Comparison of ENCODE assay signal across 20 cellular contexts in the genomic region with DNA sequence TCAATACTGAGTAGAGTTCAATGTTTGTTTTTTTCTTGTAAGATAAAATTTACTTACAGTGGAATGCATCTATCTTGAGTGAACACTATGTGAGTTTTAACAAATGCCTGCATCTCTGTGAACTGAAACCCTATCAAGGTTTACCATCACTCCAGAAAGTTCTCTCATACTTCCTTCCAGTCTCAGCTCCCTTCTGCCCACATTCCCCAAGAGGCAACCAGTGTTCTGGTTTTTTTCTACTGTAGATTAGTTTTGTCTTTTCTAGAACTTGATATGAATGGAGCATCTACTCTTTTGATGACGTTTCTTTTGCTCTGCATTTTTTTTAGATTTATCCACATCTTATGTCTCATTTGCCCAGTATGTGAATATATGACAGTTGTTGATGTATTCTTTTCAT. TPM values are rescaled to one million over a fixed set of nuclear protein-coding genes. Genes with fewer than 3 reads are reported as not detected.
DNase-seq lines count a peak whose midpoint lies in the region; ATAC-seq, FAIRE-seq and TF ChIP-seq lines count a peak whose summit lies in the region.
"Had no signal": no experiment of that assay in that cellular context is flagged by ENCODE, and none has a peak within 500 bp of the region (broad histone marks: within the 10 kb centered on the region; RNA-seq: fewer than 3 reads in every experiment).

No MANE protein-coding gene starts in this region.

- H3K36me3 Mint-ChIP-seq in CD8-positive, alpha-beta memory T cell: peaks cover 5 to 81% (median 19%) of the 10 kb centered on the region in 3 donors

- peaks cover 28 to 68% of the 10 kb centered on the region in 2 experiments for H3K36me3 ChIP-seq in SK-N-SH (replicated peaks in 1 of 2; ENCODE audit: control insufficient read depth in 1 of 2, insufficient read depth in 2 of 2, low read length in 1 of 2)
- H3K36me3 ChIP-seq in CD8-positive, alpha-beta memory T cell (ENCODE audit: insufficient read depth, low read length): peaks cover 7% of the 10 kb centered on the region
- peaks cover 4 to 14% of the 10 kb centered on the region in 2 experiments; a peak in 3 of 4 replicates for H3K36me3 ChIP-seq in GM12878 (ENCODE audit: control insufficient read depth in 2 of 2, insufficient read depth in 2 of 2, low read length in 1 of 2)
- peaks cover 26 to 28% of the 10 kb centered on the region in 2 experiments for H3K36me3 ChIP-seq in trophoblast cell (ENCODE audit: control insufficient read depth in 1 of 2, insufficient read depth in 2 of 2, low read length in 2 of 2)

- no peak overlapping the region for H4K91ac ChIP-seq in trophoblast cell (ENCODE audit: low read depth, low read length)

- no peak overlapping the region for H3K4ac ChIP-seq in trophoblast cell (ENCODE audit: low read depth, low read length)

- no peak overlapping the region for H3K9ac ChIP-seq in SK-N-SH
- H3K9ac ChIP-seq in GM12878 (ENCODE audit: control insufficient read depth, insufficient read depth, low read length): no peak overlapping the region
- no peak overlapping the region for H3K9ac ChIP-seq in trophoblast cell (ENCODE audit: low read length)

- H3K4me2 ChIP-seq in SK-N-SH (no peak overlapping the region), GM12878 (ENCODE audit: control insufficient read depth, insufficient read depth) (no peak overlapping the region), trophoblast cell (ENCODE audit: low read length) (no peak overlapping the region)
- H3K4me2 ChIP-seq: GM23338 had no signal

- intact Hi-C loops in GM12878 (cut with micrococcal nuclease; ENCODE audit: unreplicated experiment): no loop called here

- ATAC-seq in SK-N-SH treated with all-trans-retinoic acid at 6 μM for 48 hours: peak; percentile 75
- ATAC-seq in GM12878: peak; percentile 32
- ATAC-seq: CD8-positive, alpha-beta T cell; GM23338; Right ventricle myocardium inferior had no signal

- no peak overlapping the region for H4K12ac ChIP-seq in trophoblast cell (ENCODE audit: low read depth, low read length)

- no peak overlapping the region for H3K23ac ChIP-seq in trophoblast cell (ENCODE audit: low read length)

- H3K79me1 ChIP-seq in trophoblast cell (ENCODE audit: low read length): no peaks in the 10 kb centered on the region

- no peaks in the 10 kb centered on the region for H3K27me3 ChIP-seq in SK-N-SH (ENCODE audit: insufficient read depth)
- no peaks in the 10 kb centered on the region for H3K27me3 ChIP-seq in CD8-positive, alpha-beta memory T cell (ENCODE audit: insufficient read depth, low read length, poor library complexity, severe bottlenecking)
- H3K27me3 ChIP-seq in GM12878 (replicated peaks in 1 of 2; ENCODE audit: control insufficient read depth in 2 of 2, insufficient read depth in 2 of 2, low read length in 1 of 2): no peaks in the 10 kb centered on the region
- no peaks in the 10 kb centered on the region for H3K27me3 ChIP-seq in trophoblast cell (ENCODE audit: insufficient read depth, low read length)

- DNase-seq in SK-N-SH (no peak), GM12878 (ENCODE audit: low read depth, low spot score) (no peak), trophoblast cell (peak; percentile 39 to 71), DMS153 (lab: John Stamatoyannopoulos, UW) (no peak), kidney tubule cell (ENCODE audit: low spot score) (no peak), NOMO-1 (lab: John Stamatoyannopoulos, UW; ENCODE audit: unreplicated experiment in 2 of 2) (no peak)
- DNase-seq in CD8-positive, alpha-beta memory T cell: no peak
- DNase-seq: AML-193; CD8-positive, alpha-beta T cell; HCEC 1CT; Kasumi-1; NCI-H1105; NCI-H2081; NCI-H446 treated with DMSO at 0.1 percent for 48 hours; NCI-H69 had no signal

- peaks cover 0 to 2% of the 10 kb centered on the region in 2 donors for H3K27me3 Mint-ChIP-seq in CD8-positive, alpha-beta memory T cell

- in situ Hi-C loops in GM12878 (cut with MboI): no loop called here

- no peak for TF ChIP-seq POLR2A in GM12878 (IDR thresholded peaks at IDR 0.05; ENCODE audit: low read depth, low read length)

- no peak overlapping the region for H3K27ac ChIP-seq in SK-N-SH (ENCODE audit: low read depth in 2 of 2, low read length in 1 of 2)
- H3K27ac ChIP-seq in CD8-positive, alpha-beta memory T cell (ENCODE audit: low read depth, low read length): no peak overlapping the region
- no peak overlapping the region; the same call in 1 of the 2 replicates for H3K27ac ChIP-seq in GM12878 (ENCODE audit: control insufficient read depth, insufficient read depth)
- H3K27ac ChIP-seq in trophoblast cell (ENCODE audit: low read depth, low read length): no peak overlapping the region
- H3K27ac ChIP-seq: 22Rv1 had no signal

- H3F3A ChIP-seq in SK-N-SH (replicated peaks; ENCODE audit: insufficient read depth): no peaks in the 10 kb centered on the region

- H3K27ac Mint-ChIP-seq in CD8-positive, alpha-beta memory T cell: peak overlapping the region in 5 of 8 donors; percentile 25 to 72 (median 60)
- H3K27ac Mint-ChIP-seq: GM23338 had no signal

- no peak overlapping the region for H2AFZ ChIP-seq in SK-N-SH (ENCODE audit: low read depth)
- no peak overlapping the region for H2AFZ ChIP-seq in GM12878 (ENCODE audit: control insufficient read depth, low read depth, low read length)
- no peak overlapping the region for H2AFZ ChIP-seq in trophoblast cell (ENCODE audit: insufficient read depth, low read length, poor library complexity)
- H2AFZ ChIP-seq: GM23338 had no signal

- H2BK120ac ChIP-seq in trophoblast cell (ENCODE audit: insufficient read depth, low read length, poor library complexity): no peak overlapping the region

- peaks cover 39 to 57% (median 50%) of the 10 kb centered on the region in 3 donors for H3K4me1 Mint-ChIP-seq in CD8-positive, alpha-beta memory T cell
- H3K4me1 Mint-ChIP-seq: GM23338 had no signal

- CTCF ChIA-PET in SK-N-SH (lab: Yijun Ruan, JAX) (interaction anchor here (1.0 to 1.1 kb wide), 3 partner anchors 10 to 36 kb away, joined by 3 read pairs; no protein-coding TSS in a partner anchor), GM12878 (lab: Yijun Ruan, JAX) (interaction anchor here (1.0 to 2.6 kb wide), 6 partner anchors 13 to 243 kb away, joined by 4 to 11 read pairs (median 6); no protein-coding TSS in a partner anchor)
- CTCF ChIA-PET in CD8-positive, alpha-beta memory T cell (lab: Charles Lee): no interaction called here

- no peaks in the 10 kb centered on the region for H3K9me2 ChIP-seq in SK-N-SH

- H3K79me2 ChIP-seq in SK-N-SH (ENCODE audit: insufficient read depth): peaks cover 85% of the 10 kb centered on the region
- no peaks in the 10 kb centered on the region; the same call in 1 of the 2 replicates for H3K79me2 ChIP-seq in GM12878 (ENCODE audit: control insufficient read depth, insufficient read depth, low read length)
- no peaks in the 10 kb centered on the region for H3K79me2 ChIP-seq in trophoblast cell (ENCODE audit: control insufficient read depth, insufficient read depth, low read length, poor library complexity)

- H4K20me1 ChIP-seq in SK-N-SH (ENCODE audit: insufficient read depth) (peaks cover 34% of the 10 kb centered on the region), GM12878 (ENCODE audit: control insufficient read depth, insufficient read depth) (no peaks in the 10 kb centered on the region)

- H3K4me1 ChIP-seq in SK-N-SH (ENCODE audit: control insufficient read depth in 1 of 2, insufficient read depth in 2 of 2, low read depth in 1 of 2, low read length in 1 of 2) (no peaks in the 10 kb centered on the region; a peak in 1 of 4 replicates), GM12878 (ENCODE audit: control insufficient read depth, insufficient read depth, low read length) (no peaks in the 10 kb centered on the region), trophoblast cell (ENCODE audit: control insufficient read depth in 1 of 2, insufficient read depth in 2 of 2, low read length in 2 of 2) (no peaks in the 10 kb centered on the region)
- H3K4me1 ChIP-seq in CD8-positive, alpha-beta memory T cell (ENCODE audit: insufficient read depth, low read length): no peaks in the 10 kb centered on the region

- BruUV-seq in GM12878 (replicated peaks; lab: Mats Ljungman, UMichigan): no TSS peak

- POLR2A ChIA-PET in SK-N-SH (lab: Yijun Ruan, JAX): no interaction called here
- POLR2A ChIA-PET in CD8-positive, alpha-beta memory T cell (lab: Charles Lee): no interaction called here
- POLR2A ChIA-PET in GM12878 (lab: Charles Lee): interaction anchor here (1.1 to 3.4 kb wide), 2 partner anchors 10 to 28 kb away, joined by 5 to 14 read pairs; no protein-coding TSS in a partner anchor

- no peak overlapping the region for H3K14ac ChIP-seq in trophoblast cell (ENCODE audit: low read length)

- TF ChIP-seq EP300 in SK-N-SH (IDR thresholded peaks at IDR 0.05; ENCODE audit: borderline replicate concordance in 1 of 2, low read depth in 1 of 2, low read length in 1 of 2) (no peak), GM12878 (IDR thresholded peaks at IDR 0.05; ENCODE audit: borderline replicate concordance in 1 of 2, control insufficient read depth in 1 of 2, low read depth in 2 of 2, low read length in 2 of 2) (no peak)

- H3K9me3 ChIP-seq in SK-N-SH: no peaks in the 10 kb centered on the region
- H3K9me3 ChIP-seq in CD8-positive, alpha-beta memory T cell (ENCODE audit: low read length): no peaks in the 10 kb centered on the region
- H3K9me3 ChIP-seq in GM12878 (replicated peaks; ENCODE audit: control insufficient read depth, insufficient read depth, low read length): no peaks in the 10 kb centered on the region
- H3K9me3 ChIP-seq in trophoblast cell (ENCODE audit: insufficient read depth, low read depth, low read length): no peaks in the 10 kb centered on the region

- FAIRE-seq in GM12878 (lab: Jason Lieb, UNC): no peak
- FAIRE-seq: RCC 7860 had no signal

- H2BK12ac ChIP-seq in trophoblast cell (ENCODE audit: low read length): no peak overlapping the region

- H3K18ac ChIP-seq in trophoblast cell (ENCODE audit: low read length): no peak overlapping the region

- no peaks in the 10 kb centered on the region for H3K9me3 Mint-ChIP-seq in CD8-positive, alpha-beta memory T cell
- H3K9me3 Mint-ChIP-seq: CD8-positive, alpha-beta T cell; GM23338 had no signal

- H3K4me3 Mint-ChIP-seq in CD8-positive, alpha-beta memory T cell: peak overlapping the region in 1 of 7 donors; percentile 24
- H3K4me3 Mint-ChIP-seq: CD8-positive, alpha-beta T cell; GM23338 had no signal

- RAD21 ChIA-PET in GM12878 (lab: Charles Lee; ENCODE audit: unreplicated experiment): interaction anchor here (1.2 to 2.8 kb wide), 3 partner anchors 10 to 33 kb away, joined by 5 to 10 read pairs (median 6); no protein-coding TSS in a partner anchor

- H3K4me3 ChIP-seq in SK-N-SH (ENCODE audit: low read depth in 2 of 2, low read length in 1 of 2) (no peak overlapping the region), GM12878 (no peak overlapping the region), trophoblast cell (ENCODE audit: low read depth, low read length) (no peak overlapping the region)
- H3K4me3 ChIP-seq in CD8-positive, alpha-beta memory T cell (ENCODE audit: low read length): no peak overlapping the region
- H3K4me3 ChIP-seq: GM23338 had no signal

- 53% methylated on average over 1 of the region's 1 CpG for WGBS in SK-N-SH (ENCODE audit: low lambda C conversion rate)
- 54% methylated on average over 1 of the region's 1 CpG for whole genome bisulfite sequencing in GM12878 (ENCODE audit: insufficient coverage, insufficient replicate concordance, low lambda C conversion rate, missing lambda C conversion rate)
- no CpG with 5 or more reads among the region's 1 CpG for WGBS in trophoblast cell (ENCODE audit: extremely low coverage, insufficient coverage, insufficient read length)

- TF ChIP-seq CTCF in SK-N-SH (IDR thresholded peaks at IDR 0.05): no peak
- TF ChIP-seq CTCF in GM12878 (IDR thresholded peaks at IDR 0.05 in 2 of 3, conservative IDR thresholded peaks at IDR 0.05 in 1 of 3; ENCODE audit: control insufficient read depth in 2 of 3, extremely low read depth in 1 of 3, insufficient read depth in 1 of 3, low read depth in 3 of 3, low read length in 3 of 3): no peak

- H2BK5ac ChIP-seq in trophoblast cell (ENCODE audit: low read depth, low read length, poor library complexity): no peak overlapping the region

- H2AK5ac ChIP-seq in trophoblast cell (ENCODE audit: low read length): no peak overlapping the region

- SMC1A ChIA-PET in GM12878 (lab: Charles Lee; ENCODE audit: uncharacterized antibody, unreplicated experiment): interaction anchor here (0.7 to 3.5 kb wide), 10 partner anchors 9 to 217 kb away, joined by 3 to 31 read pairs (median 4); no protein-coding TSS in a partner anchor

- no peak for TF ChIP-seq RAD21 in SK-N-SH (IDR thresholded peaks at IDR 0.05; ENCODE audit: low read length)
- no peak for TF ChIP-seq RAD21 in GM12878 (IDR thresholded peaks at IDR 0.05; ENCODE audit: insufficient read depth, low read depth, low read length)

- no peak overlapping the region for H4K8ac ChIP-seq in trophoblast cell (ENCODE audit: low read depth, low read length)

RNA-seq across cellular contexts. Expression of a gene that starts 17.1 kb away (rescaled TPM):
- polyA plus RNA-seq in SK-N-SH (2012; rRNA removed) (99.1 and 106 TPM in 2 replicates), GM12878 (2011; rRNA removed) (74.1 and 103 TPM in 2 replicates), GM12878 (2014; fragmentation: Illumina TruSeq; extraction: Trizol) (36.9 and 43.2 TPM in 2 replicates), GM12878 (2014; fragmentation: Nextera tagmentation; extraction: Ambion mirVana) (10 to 100 TPM in 1 of 2 experiments, 1 to 10 TPM in 1; 6.9 to 12.2 TPM), GM12878 (2014; rRNA removed) (56.6 and 59.0 TPM in 2 replicates), GM12878 (2016; fragmentation: Nextera tagmentation; extraction: Ambion mirVana) (10 to 100 TPM; 42.5 to 45.7 TPM)
- 64.0 and 75.8 TPM in 2 replicates for polyA plus RNA-seq in SK-N-SH (2012; cell fraction: cytosol; rRNA removed)
- 108 and 112 TPM in 2 replicates for polyA plus RNA-seq in SK-N-SH (2012; cell fraction: nucleus; rRNA removed)
- total RNA-seq in CD8-positive, alpha-beta memory T cell: 10 to 100 TPM; 57.4 to 58.5 TPM
- 98.0 TPM for polyA plus RNA-seq in CD8-positive, alpha-beta memory T cell
- 80.9 and 85.9 TPM in 2 replicates for total RNA-seq in GM12878 (2013; cell fraction: nucleolus; rRNA removed)
- total RNA-seq in GM12878 (2014; rRNA removed) (33.9 and 41.4 TPM in 2 replicates), GM12878 (2014; rRNA removed; fragmentation: Illumina TruSeq; extraction: Trizol) (28.7 and 28.9 TPM in 2 replicates), GM12878 (2021) (50.3 and 55.1 TPM in 2 replicates)
- 31.4 TPM for polyA plus RNA-seq in GM12878 (2011; ENCODE audit: low read depth)
- polyA plus RNA-seq in GM12878 (2011; cell fraction: cytosol; rRNA removed): 80.3 and 99.3 TPM in 2 replicates
- 81.3 and 88.3 TPM in 2 replicates for polyA plus RNA-seq in GM12878 (2011; cell fraction: nucleus; rRNA removed)
- 49.5 and 55.6 TPM in 2 replicates for polyA plus RNA-seq in GM12878 (2012)
- 91.8 and 112 TPM in 2 replicates for polyA minus RNA-seq in GM12878 (2011; rRNA and poly(A)+ RNA removed)
- 22.9 and 33.4 TPM in 2 replicates for polyA minus RNA-seq in GM12878 (2011; cell fraction: cytosol; rRNA and poly(A)+ RNA removed)
- polyA minus RNA-seq in GM12878 (2011; cell fraction: nucleus; rRNA and poly(A)+ RNA removed): 24.1 and 25.4 TPM in 2 replicates
- 78.5 and 78.8 TPM in 2 replicates for polyA plus RNA-seq in trophoblast cell (2013)

Comparison
In these comparisons a context has a peak if more than half of its experiments do, and no peak if none do; other contexts are left out.
1. DNase-seq: peak in trophoblast cell (2 of 2); none in SK-N-SH (single experiment), CD8-positive, alpha-beta memory T cell (0 of 5), GM12878 (single experiment), DMS153 (single experiment), kidney tubule cell (single experiment) and NOMO-1 (0 of 2).